Comparison of ENCODE assay signal across 15 cellular contexts in genomic region chr2:85628658-85629057, GRCh38. TPM values are rescaled to one million over a fixed set of nuclear protein-coding genes. Genes with fewer than 3 reads are reported as not detected.
DNase-seq lines count a peak whose midpoint lies in the region; ATAC-seq and TF ChIP-seq lines count a peak whose summit lies in the region.
"Had no signal": no experiment of that assay in that cellular context is flagged by ENCODE, and none has a peak within 500 bp of the region (broad histone marks: within the 10 kb centered on the region; RNA-seq: fewer than 3 reads in every experiment).

No MANE protein-coding gene starts in this region.

- no peak for TF ChIP-seq CTCF in HFFc6 (IDR thresholded peaks at IDR 0.05)

- no peak overlapping the region for H3K4me3 Mint-ChIP-seq in activated T-cell treated with anti-CD3 and anti-CD28 coated beads, Interleukin-2, amount 50 U/mL, for 4 hours
- peak overlapping the region; percentile 33 for H3K4me3 Mint-ChIP-seq in activated T-helper 1 cell treated with anti-CD3 and anti-CD28 coated beads, Interleukin-12 subunit alpha, Interleukin-12 subunit beta, Interleukin-2, Interleukin-4 antibody, amounts not matched to agents 30 ng/mL and 10 ng/mL and 1 ng/mL, durations not matched to agents 14 hours and 24 hours and 36 hours
- no peak overlapping the region for H3K4me3 Mint-ChIP-seq in HFFc6

- intact Hi-C loops in activated T-helper 1 cell treated with anti-CD3 and anti-CD28 coated beads, Interleukin-12 subunit alpha, Interleukin-12 subunit beta, Interleukin-2, Interleukin-4 antibody, amounts not matched to agents 30 ng/mL and 10 ng/mL and 1 ng/mL, durations not matched to agents 14 hours and 24 hours and 36 hours (cut with micrococcal nuclease) = no loop called here

- peak overlapping the region; percentile 79 for H3K27ac Mint-ChIP-seq in activated T-helper 1 cell treated with anti-CD3 and anti-CD28 coated beads, Interleukin-12 subunit alpha, Interleukin-12 subunit beta, Interleukin-2, Interleukin-4 antibody, amounts not matched to agents 30 ng/mL and 10 ng/mL and 1 ng/mL, durations not matched to agents 14 hours and 24 hours and 36 hours
- H3K27ac Mint-ChIP-seq in HFFc6 = no peak overlapping the region

- H3K4me1 Mint-ChIP-seq in activated T-cell treated with anti-CD3 and anti-CD28 coated beads, Interleukin-2, amount 50 U/mL, for 4 hours (ENCODE audit: low read depth) = peaks cover 11% of the 10 kb centered on the region
- peaks cover 25% of the 10 kb centered on the region for H3K4me1 Mint-ChIP-seq in activated T-helper 1 cell treated with anti-CD3 and anti-CD28 coated beads, Interleukin-12 subunit alpha, Interleukin-12 subunit beta, Interleukin-2, Interleukin-4 antibody, amounts not matched to agents 30 ng/mL and 10 ng/mL and 1 ng/mL, durations not matched to agents 14 hours and 24 hours and 36 hours (ENCODE audit: low read depth)
- no peaks in the 10 kb centered on the region for H3K4me1 Mint-ChIP-seq in HFFc6 (ENCODE audit: low read depth)

- H3K36me3 Mint-ChIP-seq in activated T-cell treated with anti-CD3 and anti-CD28 coated beads, Interleukin-2, amount 50 U/mL, for 4 hours (ENCODE audit: insufficient read depth) = peaks cover 50% of the 10 kb centered on the region
- peaks cover 55% of the 10 kb centered on the region for H3K36me3 Mint-ChIP-seq in activated T-helper 1 cell treated with anti-CD3 and anti-CD28 coated beads, Interleukin-12 subunit alpha, Interleukin-12 subunit beta, Interleukin-2, Interleukin-4 antibody, amounts not matched to agents 30 ng/mL and 10 ng/mL and 1 ng/mL, durations not matched to agents 14 hours and 24 hours and 36 hours (ENCODE audit: low read depth)
- peaks cover 35% of the 10 kb centered on the region for H3K36me3 Mint-ChIP-seq in HFFc6 (ENCODE audit: low read depth)

- H3K9me3 Mint-ChIP-seq in activated T-cell treated with anti-CD3 and anti-CD28 coated beads, Interleukin-2, amount 50 U/mL, for 4 hours = no peaks in the 10 kb centered on the region
- H3K9me3 Mint-ChIP-seq in activated T-helper 1 cell treated with anti-CD3 and anti-CD28 coated beads, Interleukin-12 subunit alpha, Interleukin-12 subunit beta, Interleukin-2, Interleukin-4 antibody, amounts not matched to agents 30 ng/mL and 10 ng/mL and 1 ng/mL, durations not matched to agents 14 hours and 24 hours and 36 hours = no peaks in the 10 kb centered on the region
- H3K9me3 Mint-ChIP-seq in HFFc6 = no peaks in the 10 kb centered on the region

- no peak for DNase-seq in activated T-cell treated with anti-CD3 and anti-CD28 coated beads, Interleukin-2, amount 50 U/mL, for 4 hours
- no peak for DNase-seq in activated T-cell treated with anti-CD3 and anti-CD28 coated beads for 4 hours
- no peak for DNase-seq in activated T-helper 1 cell treated with anti-CD3 and anti-CD28 coated beads, Interleukin-12 subunit alpha, Interleukin-12 subunit beta, Interleukin-2, Interleukin-4 antibody, amounts not matched to agents 30 ng/mL and 10 ng/mL and 1 ng/mL, durations not matched to agents 14 hours and 24 hours and 36 hours (ENCODE audit: low spot score)
- DNase-seq in stimulated activated naive CD8-positive, alpha-beta T cell treated with anti-CD3 and anti-CD28 coated beads, Interleukin-15, Interleukin-2, amounts not matched to agents 100 U/mL and 50 U/mL, for 24 hours = no peak
- no peak for DNase-seq in HFFc6
- DNase-seq in NCI-H1694 treated with DMSO at 0.1 percent for 48 hours (lab: John Stamatoyannopoulos, UW) = no peak
- no peak for DNase-seq in SW480 (ENCODE audit: low spot score)
- DNase-seq: islet precursor cell, midbrain, NCI-H1694 had no signal

- peak; percentile 74 to 79 for ATAC-seq in activated T-cell treated with anti-CD3 and anti-CD28 coated beads, Interleukin-2, amount 50 U/mL, for 4 hours
- peak; percentile 68 for ATAC-seq in HG03108 (IDR thresholded peaks at IDR 0.05; ENCODE audit: unreplicated experiment)
- ATAC-seq in stimulated activated naive CD8-positive, alpha-beta T cell treated with anti-CD3 and anti-CD28 coated beads, Interleukin-15, Interleukin-2, amounts not matched to agents 100 U/mL and 50 U/mL, for 24 hours = peak; percentile 57
- ATAC-seq: gastroesophageal sphincter, pancreas had no signal

- H3K27me3 Mint-ChIP-seq in activated T-cell treated with anti-CD3 and anti-CD28 coated beads, Interleukin-2, amount 50 U/mL, for 4 hours (ENCODE audit: low read depth) = no peaks in the 10 kb centered on the region
- H3K27me3 Mint-ChIP-seq in activated T-helper 1 cell treated with anti-CD3 and anti-CD28 coated beads, Interleukin-12 subunit alpha, Interleukin-12 subunit beta, Interleukin-2, Interleukin-4 antibody, amounts not matched to agents 30 ng/mL and 10 ng/mL and 1 ng/mL, durations not matched to agents 14 hours and 24 hours and 36 hours (ENCODE audit: insufficient read depth) = no peaks in the 10 kb centered on the region
- no peaks in the 10 kb centered on the region for H3K27me3 Mint-ChIP-seq in HFFc6 (ENCODE audit: insufficient read depth)

RNA-seq across cellular contexts. Expression of gene USP39, which starts 12.7 kb away (rescaled TPM):
- total RNA-seq in activated T-cell treated with anti-CD3 and anti-CD28 coated beads, Interleukin-2, amount 50 U/mL, for 4 hours = 100 to 1,000 TPM; 106 to 110 (median 107) TPM
- total RNA-seq in activated T-helper 1 cell treated with anti-CD3 and anti-CD28 coated beads, Interleukin-12 subunit alpha, Interleukin-12 subunit beta, Interleukin-2, Interleukin-4 antibody, amounts not matched to agents 30 ng/mL and 10 ng/mL and 1 ng/mL, durations not matched to agents 14 hours and 24 hours and 36 hours = 90.2 and 93.1 TPM in 2 replicates
- total RNA-seq in HFFc6 (2021; fragmentation: NEBNext Ultra II Directional; extraction: Animal tissue kit (Norgen Biotek cat#: 25700)) = 10 to 100 TPM; 44.1 to 49.2 (median 47.4) TPM

RNA-seq across cellular contexts. Expression of gene C2orf68, which starts 16.8 kb away (rescaled TPM):
- total RNA-seq in activated T-cell treated with anti-CD3 and anti-CD28 coated beads, Interleukin-2, amount 50 U/mL, for 4 hours = 10 to 100 TPM; 17.1 to 21.0 (median 18.1) TPM
- total RNA-seq in activated T-helper 1 cell treated with anti-CD3 and anti-CD28 coated beads, Interleukin-12 subunit alpha, Interleukin-12 subunit beta, Interleukin-2, Interleukin-4 antibody, amounts not matched to agents 30 ng/mL and 10 ng/mL and 1 ng/mL, durations not matched to agents 14 hours and 24 hours and 36 hours = 36.3 and 36.7 TPM in 2 replicates
- total RNA-seq in HFFc6 (2021; fragmentation: NEBNext Ultra II Directional; extraction: Animal tissue kit (Norgen Biotek cat#: 25700)) = 10 to 100 TPM; 13.7 to 17.6 (median 16.0) TPM

RNA-seq across cellular contexts. Expression of gene TMEM150A, which starts 26.2 kb away (rescaled TPM):
- total RNA-seq in activated T-cell treated with anti-CD3 and anti-CD28 coated beads, Interleukin-2, amount 50 U/mL, for 4 hours = 10 to 100 TPM in 2 of 3 donors, 1 to 10 TPM in 1; 9.7 to 11.9 (median 10.5) TPM
- 7.0 and 8.9 TPM in 2 replicates for total RNA-seq in activated T-helper 1 cell treated with anti-CD3 and anti-CD28 coated beads, Interleukin-12 subunit alpha, Interleukin-12 subunit beta, Interleukin-2, Interleukin-4 antibody, amounts not matched to agents 30 ng/mL and 10 ng/mL and 1 ng/mL, durations not matched to agents 14 hours and 24 hours and 36 hours
- total RNA-seq in HFFc6 (2021; fragmentation: NEBNext Ultra II Directional; extraction: Animal tissue kit (Norgen Biotek cat#: 25700)) = 10 to 100 TPM; 10.3 to 20.4 (median 12.7) TPM

RNA-seq across cellular contexts. Expression of gene RNF181, which starts 33.1 kb away (rescaled TPM):
- 100 to 1,000 TPM in 1 of 3 donors, 10 to 100 TPM in 2; 87.8 to 108 (median 94.0) TPM for total RNA-seq in activated T-cell treated with anti-CD3 and anti-CD28 coated beads, Interleukin-2, amount 50 U/mL, for 4 hours
- 111 and 116 TPM in 2 replicates for total RNA-seq in activated T-helper 1 cell treated with anti-CD3 and anti-CD28 coated beads, Interleukin-12 subunit alpha, Interleukin-12 subunit beta, Interleukin-2, Interleukin-4 antibody, amounts not matched to agents 30 ng/mL and 10 ng/mL and 1 ng/mL, durations not matched to agents 14 hours and 24 hours and 36 hours
- total RNA-seq in HFFc6 (2021; fragmentation: NEBNext Ultra II Directional; extraction: Animal tissue kit (Norgen Biotek cat#: 25700)) = 100 to 1,000 TPM; 121 to 160 (median 146) TPM

RNA-seq across cellular contexts. Expression of gene SFTPB, which starts 39.3 kb away (rescaled TPM):
- 1 to 10 TPM; 3.8 to 5.7 (median 5.0) TPM for total RNA-seq in activated T-cell treated with anti-CD3 and anti-CD28 coated beads, Interleukin-2, amount 50 U/mL, for 4 hours
- total RNA-seq in activated T-helper 1 cell treated with anti-CD3 and anti-CD28 coated beads, Interleukin-12 subunit alpha, Interleukin-12 subunit beta, Interleukin-2, Interleukin-4 antibody, amounts not matched to agents 30 ng/mL and 10 ng/mL and 1 ng/mL, durations not matched to agents 14 hours and 24 hours and 36 hours = not detected in 2 replicates
- total RNA-seq in HFFc6 (2021; fragmentation: NEBNext Ultra II Directional; extraction: Animal tissue kit (Norgen Biotek cat#: 25700)) = not detected
- total RNA-seq: A673, gastroesophageal sphincter, tibial nerve had no signal
